In the genomic region with DNA sequence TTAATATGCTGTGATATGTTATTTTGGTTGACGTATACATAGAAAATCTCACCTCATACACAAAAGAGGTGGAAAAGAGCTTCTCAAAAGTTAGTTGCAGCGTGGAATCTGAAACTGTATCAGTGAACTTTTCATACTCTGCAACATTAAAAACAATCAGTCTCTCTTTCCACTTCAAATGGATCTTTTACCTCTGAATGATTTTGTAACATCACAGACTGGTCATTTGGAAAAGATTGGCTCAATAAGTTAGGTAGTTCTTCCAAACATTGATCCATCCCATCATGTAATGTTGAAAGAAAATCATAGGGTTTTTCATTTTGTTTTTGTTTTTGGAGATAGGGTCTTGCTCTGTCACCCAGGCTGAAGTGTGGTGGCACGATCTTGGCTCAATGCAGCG, we compare ENCODE assay signal across 8 cellular contexts.
"Had no signal": no experiment of that assay in that cellular context is flagged by ENCODE, and none has a peak within 500 bp of the region (broad histone marks: within the 10 kb centered on the region; RNA-seq: fewer than 3 reads in every experiment).

No MANE protein-coding gene starts in this region.

- H3K27ac ChIP-seq: GM23248, KMS-11 had no signal

- H3K4me2 ChIP-seq: KMS-11 had no signal

- H3K4me3 ChIP-seq: GM23248 had no signal

- H3K4me3 Mint-ChIP-seq: H9, IgD-negative memory B cell had no signal

- H3K27ac Mint-ChIP-seq: H9, IgD-negative memory B cell had no signal

- DNase-seq: GM23248, GOT3, H9, HCEC 1CT, KBM-7 had no signal

- H3K27me3 Mint-ChIP-seq: IgD-negative memory B cell had no signal

- H3K9ac ChIP-seq: GM23248, KMS-11 had no signal

- FAIRE-seq: HTR-8/SVneo had no signal

- H3K36me3 Mint-ChIP-seq: IgD-negative memory B cell had no signal
